17 cellular contexts compared by ENCODE assay signal in genomic region chr3:101303089-101303731, GRCh38. TPM values are rescaled to one million over a fixed set of nuclear protein-coding genes. Genes with fewer than 3 reads are reported as not detected.
DNase-seq lines count a peak whose midpoint lies in the region; ATAC-seq and TF ChIP-seq lines count a peak whose summit lies in the region.
"Had no signal": no experiment of that assay in that cellular context is flagged by ENCODE, and none has a peak within 500 bp of the region (broad histone marks: within the 10 kb centered on the region; RNA-seq: fewer than 3 reads in every experiment).

No MANE protein-coding gene starts in this region.

- H3K4me3 ChIP-seq in GM06990 (replicated peaks; ENCODE audit: low read depth, low read length) (peak overlapping the region; percentile 20; the same call in 1 of the 2 replicates), RWPE2 (ENCODE audit: severe bottlenecking) (no peak overlapping the region), fibroblast of the aortic adventitia (ENCODE audit: low read depth, low read length) (no peak overlapping the region)
- H3K4me3 ChIP-seq: GM23338, hepatocyte, sigmoid colon had no signal

- H3K36me3 ChIP-seq in GM06990 (ENCODE audit: control insufficient read depth, insufficient read depth, low read length) (no peaks in the 10 kb centered on the region), RWPE2 (ENCODE audit: low read depth) (no peaks in the 10 kb centered on the region)
- H3K36me3 ChIP-seq: sigmoid colon had no signal

- ATAC-seq in HG02610 (IDR thresholded peaks at IDR 0.05; ENCODE audit: unreplicated experiment) (peak; percentile 76), RWPE2 (ENCODE audit: low read depth) (peak; percentile 61; the same call in 2 of the 3 replicates), GM21390 (IDR thresholded peaks at IDR 0.05; ENCODE audit: unreplicated experiment) (no peak), HG02798 (IDR thresholded peaks at IDR 0.05; ENCODE audit: poor library complexity, unreplicated experiment) (no peak)
- ATAC-seq: GM23338, left ventricle myocardium superior had no signal

- H3K27me3 ChIP-seq in GM06990 (replicated peaks; ENCODE audit: control insufficient read depth, insufficient read depth, low read length), result no peaks in the 10 kb centered on the region
- H3K27me3 ChIP-seq in RWPE2 (ENCODE audit: insufficient read depth, poor library complexity, severe bottlenecking), result no peaks in the 10 kb centered on the region
- H3K27me3 ChIP-seq: hepatocyte, sigmoid colon had no signal

- DNase-seq in GM06990 (ENCODE audit: extremely low read depth, insufficient read length) (peak; percentile 40), RWPE2 (ENCODE audit: low spot score) (no peak), fibroblast of the aortic adventitia (ENCODE audit: low read depth) (peak; percentile 13), globus pallidus (ENCODE audit: low spot score) (no peak), GM20000 (ENCODE audit: low spot score) (no peak)
- DNase-seq: activated T-cell treated with anti-CD3 and anti-CD28 coated beads for 4 hours; CD4-positive, CD25-positive, alpha-beta regulatory T cell; GF-D8; left ventricle myocardium superior; NCI-H1436; NCI-H524 treated with DMSO at 0.1 percent for 48 hours; sigmoid colon had no signal

- peaks cover 4% of the 10 kb centered on the region for H3K4me1 ChIP-seq in RWPE2 (ENCODE audit: insufficient read depth, poor library complexity, severe bottlenecking)

- H3K27ac ChIP-seq in RWPE2 (ENCODE audit: poor library complexity, severe bottlenecking), result no peak overlapping the region
- H3K27ac ChIP-seq: hepatocyte had no signal

- H3K9me3 ChIP-seq in RWPE2 (ENCODE audit: severe bottlenecking), result no peaks in the 10 kb centered on the region
- H3K9me3 ChIP-seq: sigmoid colon had no signal

- no peak for TF ChIP-seq CTCF in GM06990 (IDR thresholded peaks at IDR 0.05; ENCODE audit: insufficient read depth, low read length, poor library complexity, severe bottlenecking)
- no peak for TF ChIP-seq CTCF in RWPE2 (IDR thresholded peaks at IDR 0.05; ENCODE audit: poor library complexity, severe bottlenecking)
- no peak for TF ChIP-seq CTCF in fibroblast of the aortic adventitia (IDR thresholded peaks at IDR 0.05; ENCODE audit: insufficient read depth, low read length)
- no peak for TF ChIP-seq CTCF in GM20000 (IDR thresholded peaks at IDR 0.05; ENCODE audit: extremely low read depth, missing control alignments)

RNA-seq across cellular contexts. Expression of gene IMPG2, which starts 17.2 kb away (rescaled TPM):
- 0.45 and 0.65 TPM in 2 replicates for total RNA-seq in fibroblast of the aortic adventitia (ENCODE audit: low replicate concordance)
- total RNA-seq: GM23338 had no signal

Comparison
In these comparisons a context has a peak if more than half of its experiments do, and no peak if none do; other contexts are left out.
1. DNase-seq: peak in GM06990 (single experiment) and fibroblast of the aortic adventitia (single experiment); none in RWPE2 (single experiment), globus pallidus (single experiment) and GM20000 (single experiment).
2. ATAC-seq: peak in HG02610 (single experiment) and RWPE2 (single experiment); none in GM21390 (single experiment) and HG02798 (single experiment).